8 cellular contexts compared by ENCODE assay signal in the genomic region with DNA sequence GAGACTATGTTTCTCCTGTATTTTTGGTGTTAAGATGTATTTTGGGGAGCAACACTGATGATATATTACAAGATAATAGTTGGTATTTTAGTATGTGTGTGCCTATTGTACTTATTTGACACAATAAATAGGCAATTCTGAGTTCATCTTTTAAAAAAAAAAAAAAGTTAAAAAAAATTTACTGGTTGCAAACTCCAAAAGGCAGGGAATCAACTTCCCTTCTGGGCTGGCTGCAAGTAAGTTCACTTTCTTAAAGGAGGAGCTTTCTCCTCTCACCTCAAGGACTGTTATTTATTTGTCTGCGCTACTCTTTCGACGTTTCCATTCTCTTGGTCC. TPM values are rescaled to one million over a fixed set of nuclear protein-coding genes. Genes with fewer than 3 reads are reported as not detected.
DNase-seq lines count a peak whose midpoint lies in the region; ATAC-seq and TF ChIP-seq lines count a peak whose summit lies in the region.

No MANE protein-coding gene starts in this region.

- H3K9ac ChIP-seq in KMS-11 (no peak overlapping the region), colonic mucosa (ENCODE audit: low read depth in 2 of 2, low read length in 2 of 2) (no peak overlapping the region)

- H3K27me3 Mint-ChIP-seq in natural killer cell treated with Interleukin-12 subunit alpha and Interleukin-12 subunit beta and Interleukin-15 and Interleukin-18, amount 100 ng/mL, for 72 hours = peaks cover 0 to 2% of the 10 kb centered on the region in 2 donors

- H3K4me2 ChIP-seq in KMS-11 = peak overlapping the region; percentile 45

- ATAC-seq in natural killer cell treated with Interleukin-12 subunit alpha and Interleukin-12 subunit beta and Interleukin-15 and Interleukin-18, amount 100 ng/mL, for 72 hours = no peak

- no peaks in the 10 kb centered on the region for H3K9me3 Mint-ChIP-seq in natural killer cell treated with Interleukin-12 subunit alpha and Interleukin-12 subunit beta and Interleukin-15 and Interleukin-18, amount 100 ng/mL, for 72 hours

- H3K9me3 ChIP-seq in AG04450 (ENCODE audit: control insufficient read depth, insufficient read depth, low read length) (no peaks in the 10 kb centered on the region; the same call in 1 of the 2 replicates), colonic mucosa (no peaks in the 10 kb centered on the region)

- TF ChIP-seq CTCF in AG04450 (IDR thresholded peaks at IDR 0.05; ENCODE audit: low read depth, low read length) (no peak), KMS-11 (conservative IDR thresholded peaks at IDR 0.05; ENCODE audit: low read depth, low read length) (no peak; the same call in 1 of the 2 replicates), colonic mucosa (IDR thresholded peaks at IDR 0.05) (no peak)

- H3K36me3 Mint-ChIP-seq in natural killer cell treated with Interleukin-12 subunit alpha and Interleukin-12 subunit beta and Interleukin-15 and Interleukin-18, amount 100 ng/mL, for 72 hours = no peaks in the 10 kb centered on the region

- H4K20me1 ChIP-seq in KMS-11 (ENCODE audit: insufficient read depth) = no peaks in the 10 kb centered on the region

- H3K36me3 ChIP-seq in KMS-11 (ENCODE audit: insufficient read depth) (no peaks in the 10 kb centered on the region), colonic mucosa (no peaks in the 10 kb centered on the region)

- H3K4me1 ChIP-seq in KMS-11 (ENCODE audit: low read depth, poor library complexity, severe bottlenecking) = peaks cover 9% of the 10 kb centered on the region
- no peaks in the 10 kb centered on the region for H3K4me1 ChIP-seq in colonic mucosa

- peak overlapping the region; percentile 71 to 74 for H3K27ac Mint-ChIP-seq in natural killer cell treated with Interleukin-12 subunit alpha and Interleukin-12 subunit beta and Interleukin-15 and Interleukin-18, amount 100 ng/mL, for 72 hours

- DNase-seq in AG04450 (ENCODE audit: low read depth, low spot score) = no peak
- no peak for DNase-seq in colonic mucosa
- no peak for DNase-seq in natural killer cell treated with Interleukin-12 subunit alpha and Interleukin-12 subunit beta and Interleukin-15 and Interleukin-18, amount 100 ng/mL, for 72 hours (ENCODE audit: low spot score)
- DNase-seq in putamen (ENCODE audit: low spot score) = no peak
- no peak for DNase-seq in NCI-H1436 treated with DMSO at 0.1 percent for 48 hours (lab: John Stamatoyannopoulos, UW)
- no peak for DNase-seq in NCI-H2029 treated with DMSO at 0.1 percent for 48 hours (lab: John Stamatoyannopoulos, UW)
- no peak for DNase-seq in NCI-H82 (lab: John Stamatoyannopoulos, UW)

- intact Hi-C loops in colonic mucosa (cut with DNase I) = no loop called here

- H2AFZ ChIP-seq in KMS-11 (ENCODE audit: low read depth) = peak overlapping the region; percentile 97

- peak overlapping the region; percentile 88 for H3K4me3 Mint-ChIP-seq in natural killer cell treated with Interleukin-12 subunit alpha and Interleukin-12 subunit beta and Interleukin-15 and Interleukin-18, amount 100 ng/mL, for 72 hours

- peaks cover 28 to 41% of the 10 kb centered on the region in 2 donors for H3K4me1 Mint-ChIP-seq in natural killer cell treated with Interleukin-12 subunit alpha and Interleukin-12 subunit beta and Interleukin-15 and Interleukin-18, amount 100 ng/mL, for 72 hours (ENCODE audit: low read depth in 2 of 2)

- POLR2A ChIA-PET in AG04450 (lab: Yijun Ruan, JAX) = interaction anchor here (0.6 kb wide), 1 partner anchor 246 kb away, joined by 4 read pairs; no protein-coding TSS in a partner anchor

- CTCF ChIA-PET in AG04450 (lab: Charles Lee) = interaction anchor here (0.5 to 1.8 kb wide), 19 partner anchors 9 to 440 kb away, joined by 3 to 27 read pairs (median 5); no protein-coding TSS in a partner anchor

- H3K4me3 ChIP-seq in AG04450 (ENCODE audit: low read depth, low read length) (peak overlapping the region; percentile 11; the same call in 1 of the 2 replicates), KMS-11 (IDR thresholded peaks at IDR 0.05; ENCODE audit: insufficient read depth, low read depth, low read length) (no peak overlapping the region), colonic mucosa (peak overlapping the region; percentile 97)

- H3K27me3 ChIP-seq in AG04450 (ENCODE audit: control insufficient read depth, insufficient read depth, low read length) (no peaks in the 10 kb centered on the region), KMS-11 (ENCODE audit: insufficient read depth, low read depth) (no peaks in the 10 kb centered on the region), colonic mucosa (no peaks in the 10 kb centered on the region)

- H3K27ac ChIP-seq in AG04450 (ENCODE audit: low read depth, low read length) = no peak overlapping the region
- no peak overlapping the region for H3K27ac ChIP-seq in KMS-11
- no peak overlapping the region for H3K27ac ChIP-seq in colonic mucosa

- H3K79me2 ChIP-seq in KMS-11 (ENCODE audit: insufficient read depth, low read depth) = no peaks in the 10 kb centered on the region

RNA-seq across cellular contexts. Expression of gene VPS8, which starts 0.3 kb away (rescaled TPM):
- 33.4 and 40.6 TPM in 2 replicates for polyA plus RNA-seq in AG04450 (2011; rRNA removed)
- 48.0 and 97.7 TPM in 2 replicates for polyA minus RNA-seq in AG04450 (2011; rRNA and poly(A)+ RNA removed)
- total RNA-seq in colonic mucosa = 10 to 100 TPM; 43.7 to 54.8 TPM
- total RNA-seq in natural killer cell treated with Interleukin-12 subunit alpha and Interleukin-12 subunit beta and Interleukin-15 and Interleukin-18, amount 100 ng/mL, for 72 hours = 10 to 100 TPM; 52.8 to 74.2 TPM
